Comparison of ENCODE assay signal across 8 cellular contexts in the genomic region with DNA sequence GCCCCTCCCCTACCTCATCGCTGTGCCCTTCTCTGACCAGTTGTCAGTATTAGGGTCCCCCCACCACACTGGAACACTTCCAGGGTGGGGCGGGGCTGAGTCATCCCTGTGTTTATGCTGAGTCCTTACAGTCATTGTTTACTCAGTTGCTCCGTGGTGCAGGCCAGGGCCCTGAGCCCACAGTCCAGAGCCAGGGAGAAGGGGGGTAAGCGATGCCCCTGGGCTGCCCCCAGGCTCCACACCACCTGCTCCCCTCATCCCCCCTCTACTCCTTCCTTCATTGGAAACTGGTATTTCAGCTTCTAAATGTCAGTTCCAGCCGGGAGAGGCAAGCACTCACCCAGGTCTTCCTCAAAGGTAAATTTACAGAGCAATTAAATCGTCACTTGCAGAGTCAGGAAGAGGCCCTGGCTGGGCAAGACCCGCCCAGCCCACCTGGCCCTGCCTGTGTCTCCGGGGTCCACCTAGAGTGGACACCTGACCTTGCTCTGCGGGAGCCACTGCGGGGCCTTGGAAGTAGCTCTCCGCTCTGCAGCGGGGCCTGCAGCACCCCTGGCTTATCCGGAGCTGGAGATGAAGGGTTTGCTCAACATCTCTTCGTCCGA.
DNase-seq lines count a peak whose midpoint lies in the region.

No MANE protein-coding gene starts in this region.

- no peaks in the 10 kb centered on the region for H3K27me3 ChIP-seq in endocrine pancreas (ENCODE audit: control insufficient read depth, insufficient read depth, low read length)

- H3K27ac Mint-ChIP-seq in T-helper 2 cell treated with Interferon-gamma antibody and Interleukin-4, amounts not matched to agents 5 μg/mL and 100 μg/mL, for 36 hours: peak overlapping the region; percentile 55
- peak overlapping the region; percentile 76 for H3K27ac Mint-ChIP-seq in stimulated activated naive CD8-positive, alpha-beta T cell treated with anti-CD3 and anti-CD28 coated beads, Interleukin-15, Interleukin-2, amounts not matched to agents 100 ng/mL and 50 ng/mL, for 24 hours

- no peaks in the 10 kb centered on the region for H3K9me3 Mint-ChIP-seq in T-helper 2 cell treated with Interferon-gamma antibody and Interleukin-4, amounts not matched to agents 5 μg/mL and 100 μg/mL, for 36 hours
- H3K9me3 Mint-ChIP-seq in stimulated activated naive CD8-positive, alpha-beta T cell treated with anti-CD3 and anti-CD28 coated beads, Interleukin-15, Interleukin-2, amounts not matched to agents 100 ng/mL and 50 ng/mL, for 24 hours: no peaks in the 10 kb centered on the region

- H3K36me3 ChIP-seq in endocrine pancreas (ENCODE audit: control insufficient read depth, insufficient read depth, low read length): no peaks in the 10 kb centered on the region

- H3K27me3 Mint-ChIP-seq in T-helper 2 cell treated with Interferon-gamma antibody and Interleukin-4, amounts not matched to agents 5 μg/mL and 100 μg/mL, for 36 hours (ENCODE audit: low read depth): no peaks in the 10 kb centered on the region
- no peaks in the 10 kb centered on the region for H3K27me3 Mint-ChIP-seq in stimulated activated naive CD8-positive, alpha-beta T cell treated with anti-CD3 and anti-CD28 coated beads, Interleukin-15, Interleukin-2, amounts not matched to agents 100 ng/mL and 50 ng/mL, for 24 hours

- peak overlapping the region; percentile 1 for H3K9ac ChIP-seq in endocrine pancreas (ENCODE audit: control insufficient read depth, insufficient read depth, low read length)

- H3K36me3 Mint-ChIP-seq in T-helper 2 cell treated with Interferon-gamma antibody and Interleukin-4, amounts not matched to agents 5 μg/mL and 100 μg/mL, for 36 hours (ENCODE audit: low read depth): peaks cover 42% of the 10 kb centered on the region
- peaks cover 9% of the 10 kb centered on the region for H3K36me3 Mint-ChIP-seq in stimulated activated naive CD8-positive, alpha-beta T cell treated with anti-CD3 and anti-CD28 coated beads, Interleukin-15, Interleukin-2, amounts not matched to agents 100 ng/mL and 50 ng/mL, for 24 hours (ENCODE audit: low read depth)

- no peaks in the 10 kb centered on the region for H3K9me3 ChIP-seq in endocrine pancreas (ENCODE audit: control insufficient read depth, low read length)

- DNase-seq in T-helper 2 cell treated with Interferon-gamma antibody and Interleukin-4, amounts not matched to agents 5 μg/mL and 100 μg/mL, for 36 hours (ENCODE audit: low spot score): no peak
- DNase-seq in T-helper 2 cell (no peak), NCI-H748 (lab: John Stamatoyannopoulos, UW; ENCODE audit: unreplicated experiment) (peak; percentile 100), AML-193 (lab: John Stamatoyannopoulos, UW) (no peak), HuH-7 (ENCODE audit: low spot score) (no peak)
- no peak for DNase-seq in stimulated activated CD4-positive, alpha-beta T cell treated with anti-CD3 and anti-CD28 coated beads, Interleukin-2, amount 100 ng/mL, for 24 hours

- H3K4me1 ChIP-seq in endocrine pancreas (ENCODE audit: control insufficient read depth, insufficient read depth, low read length): no peaks in the 10 kb centered on the region

- no peak overlapping the region for H3K4me3 Mint-ChIP-seq in T-helper 2 cell treated with Interferon-gamma antibody and Interleukin-4, amounts not matched to agents 5 μg/mL and 100 μg/mL, for 36 hours
- H3K4me3 Mint-ChIP-seq in stimulated activated naive CD8-positive, alpha-beta T cell treated with anti-CD3 and anti-CD28 coated beads, Interleukin-15, Interleukin-2, amounts not matched to agents 100 ng/mL and 50 ng/mL, for 24 hours: no peak overlapping the region

- H3K4me3 ChIP-seq in endocrine pancreas (ENCODE audit: control insufficient read depth, insufficient read depth, low read length): no peak overlapping the region

- H3K4me1 Mint-ChIP-seq in T-helper 2 cell treated with Interferon-gamma antibody and Interleukin-4, amounts not matched to agents 5 μg/mL and 100 μg/mL, for 36 hours (ENCODE audit: low read depth): peaks cover 43% of the 10 kb centered on the region
- peaks cover 72% of the 10 kb centered on the region for H3K4me1 Mint-ChIP-seq in stimulated activated naive CD8-positive, alpha-beta T cell treated with anti-CD3 and anti-CD28 coated beads, Interleukin-15, Interleukin-2, amounts not matched to agents 100 ng/mL and 50 ng/mL, for 24 hours (ENCODE audit: low read depth)
